8 cellular contexts compared by ENCODE assay signal in the genomic region with DNA sequence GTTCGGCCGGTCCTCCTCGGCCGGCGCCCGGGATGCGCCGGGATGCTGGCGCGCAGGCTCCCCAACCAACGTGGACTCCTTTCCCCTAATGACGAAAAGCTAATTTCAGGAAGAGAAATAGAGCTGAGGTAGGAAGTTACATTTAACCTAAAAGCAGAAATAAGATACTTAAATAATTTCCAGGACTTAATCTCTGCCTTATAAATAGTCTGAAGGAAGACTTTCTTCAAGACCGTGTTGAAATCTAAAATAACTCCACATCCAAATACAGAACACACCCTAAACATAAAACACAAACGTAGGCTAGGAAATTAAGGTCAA. TPM values are rescaled to one million over a fixed set of nuclear protein-coding genes. Genes with fewer than 3 reads are reported as not detected.
DNase-seq lines count a peak whose midpoint lies in the region; ATAC-seq and TF ChIP-seq lines count a peak whose summit lies in the region.

No MANE protein-coding gene starts in this region.

- H3K4me2 ChIP-seq in BLaER1, result peak overlapping the region; percentile 74
- peak overlapping the region; percentile 69 for H3K4me2 ChIP-seq in KMS-11

- H3K4me1 ChIP-seq in BLaER1 (peaks cover 44% of the 10 kb centered on the region), KMS-11 (ENCODE audit: low read depth, poor library complexity, severe bottlenecking) (peaks cover 51% of the 10 kb centered on the region)
- peaks cover 53 to 54% of the 10 kb centered on the region in 2 donors for H3K4me1 ChIP-seq in naive thymus-derived CD4-positive, alpha-beta T cell (ENCODE audit: control insufficient read depth in 2 of 2, insufficient read depth in 2 of 2, low read length in 2 of 2)

- no peak for ATAC-seq in naive thymus-derived CD4-positive, alpha-beta T cell
- no peak for ATAC-seq in GM21786 (IDR thresholded peaks at IDR 0.05; ENCODE audit: unreplicated experiment)

- peaks cover 53% of the 10 kb centered on the region for H3K4me1 Mint-ChIP-seq in chondrocyte (ENCODE audit: low read depth)
- H3K4me1 Mint-ChIP-seq in naive thymus-derived CD4-positive, alpha-beta T cell, result peaks cover 44 to 76% (median 69%) of the 10 kb centered on the region in 7 donors

- intact Hi-C loops in naive thymus-derived CD4-positive, alpha-beta T cell (cut with micrococcal nuclease), result loop anchor here (2.0 to 10.0 kb wide), 4 partner anchors 16 to 570 kb away; partner anchors contain the start of gene MAN1A1 (in 1 of the 2)

- peak overlapping the region; percentile 98 for H3K27ac ChIP-seq in BLaER1
- H3K27ac ChIP-seq in KMS-11, result peak overlapping the region; percentile 91
- H3K27ac ChIP-seq in naive thymus-derived CD4-positive, alpha-beta T cell (ENCODE audit: low read depth, low read length), result peak overlapping the region; percentile 91

- H3K27ac Mint-ChIP-seq in chondrocyte (ENCODE audit: unreplicated experiment), result peak overlapping the region; percentile 93
- peak overlapping the region; percentile 68 to 93 (median 84) for H3K27ac Mint-ChIP-seq in naive thymus-derived CD4-positive, alpha-beta T cell

- DNase-seq in chondrocyte (ENCODE audit: low spot score) (no peak), T1000 (lab: John Stamatoyannopoulos, UW) (no peak), islet precursor cell (no peak)
- DNase-seq in naive thymus-derived CD4-positive, alpha-beta T cell, result no peak
- no peak for DNase-seq in stimulated activated CD4-positive, alpha-beta T cell treated with anti-CD3 and anti-CD28 coated beads, Interleukin-15, amount 100 ng/mL, for 24 hours

- peaks cover 60% of the 10 kb centered on the region for H3K79me2 ChIP-seq in KMS-11 (ENCODE audit: insufficient read depth, low read depth)

- H3K36me3 ChIP-seq in BLaER1 (peaks cover 29% of the 10 kb centered on the region), KMS-11 (ENCODE audit: insufficient read depth) (no peaks in the 10 kb centered on the region)
- H3K36me3 ChIP-seq in naive thymus-derived CD4-positive, alpha-beta T cell (ENCODE audit: control insufficient read depth in 2 of 3, insufficient read depth in 3 of 3, low read length in 3 of 3), result peaks cover 0 to 10% (median 0%) of the 10 kb centered on the region in 3 experiments

- peak overlapping the region; percentile 99 for H3K9ac ChIP-seq in BLaER1
- H3K9ac ChIP-seq in KMS-11, result peak overlapping the region; percentile 94

- H3K36me3 Mint-ChIP-seq in chondrocyte (ENCODE audit: low read depth), result peaks cover 14% of the 10 kb centered on the region
- H3K36me3 Mint-ChIP-seq in naive thymus-derived CD4-positive, alpha-beta T cell, result peaks cover 0 to 19% (median 13%) of the 10 kb centered on the region in 5 donors

- TF ChIP-seq CTCF in KMS-11 (conservative IDR thresholded peaks at IDR 0.05; ENCODE audit: low read depth, low read length) (no peak), chondrocyte (IDR thresholded peaks at IDR 0.05) (no peak)

- H3K4me3 Mint-ChIP-seq in chondrocyte (ENCODE audit: unreplicated experiment), result peak overlapping the region; percentile 87
- H3K4me3 Mint-ChIP-seq in naive thymus-derived CD4-positive, alpha-beta T cell, result peak overlapping the region; percentile 77 to 97 (median 88)

- no peak overlapping the region for H2AFZ ChIP-seq in KMS-11 (ENCODE audit: low read depth)

- POLR2A ChIA-PET in naive thymus-derived CD4-positive, alpha-beta T cell (lab: Charles Lee), result interaction anchor here (0.7 to 7.9 kb wide), 18 partner anchors 9 to 340 kb away, joined by 3 to 55 read pairs (median 8); partner anchors contain the start of gene MCM9

- CTCF ChIA-PET in naive thymus-derived CD4-positive, alpha-beta T cell (lab: Charles Lee), result interaction anchor here (0.6 to 1.2 kb wide), 3 partner anchors 11 to 158 kb away, joined by 3 to 5 read pairs (median 3); no protein-coding TSS in a partner anchor

- H4K20me1 ChIP-seq in BLaER1, result peaks cover 55% of the 10 kb centered on the region
- no peaks in the 10 kb centered on the region for H4K20me1 ChIP-seq in KMS-11 (ENCODE audit: insufficient read depth)

- no peaks in the 10 kb centered on the region for H3K27me3 Mint-ChIP-seq in chondrocyte (ENCODE audit: low read depth)
- peaks cover 0 to 2% (median 0%) of the 10 kb centered on the region in 5 donors for H3K27me3 Mint-ChIP-seq in naive thymus-derived CD4-positive, alpha-beta T cell

- H3K9me3 ChIP-seq in BLaER1, result no peaks in the 10 kb centered on the region
- H3K9me3 ChIP-seq in naive thymus-derived CD4-positive, alpha-beta T cell (ENCODE audit: control insufficient read depth in 2 of 3, low read length in 3 of 3), result no peaks in the 10 kb centered on the region

- H3K4me3 ChIP-seq in BLaER1 (peak overlapping the region; percentile 95), KMS-11 (IDR thresholded peaks at IDR 0.05; ENCODE audit: insufficient read depth, low read depth, low read length) (no peak overlapping the region)
- H3K4me3 ChIP-seq in naive thymus-derived CD4-positive, alpha-beta T cell (ENCODE audit: low read length), result peak overlapping the region; percentile 77

- no peaks in the 10 kb centered on the region for H3K9me3 Mint-ChIP-seq in chondrocyte (ENCODE audit: low read depth)
- peaks cover 0 to 2% (median 0%) of the 10 kb centered on the region in 11 donors for H3K9me3 Mint-ChIP-seq in naive thymus-derived CD4-positive, alpha-beta T cell

- H3K27me3 ChIP-seq in BLaER1, result no peaks in the 10 kb centered on the region
- H3K27me3 ChIP-seq in KMS-11 (ENCODE audit: insufficient read depth, low read depth), result no peaks in the 10 kb centered on the region
- H3K27me3 ChIP-seq in naive thymus-derived CD4-positive, alpha-beta T cell (ENCODE audit: control insufficient read depth in 2 of 2, insufficient read depth in 2 of 2, low read length in 2 of 2), result no peaks in the 10 kb centered on the region

RNA-seq across cellular contexts. Expression of gene ASF1A, which starts 1.2 kb away (rescaled TPM):
- total RNA-seq in chondrocyte, result 18.5 to 28.6 TPM (median 18.7 TPM) in 3 replicates
- 10 to 100 TPM; 16.5 to 63.9 (median 35.7) TPM for total RNA-seq in naive thymus-derived CD4-positive, alpha-beta T cell
- polyA plus RNA-seq in naive thymus-derived CD4-positive, alpha-beta T cell, result 10 to 100 TPM; 48.5 to 56.5 TPM

RNA-seq across cellular contexts. Expression of gene MCM9, which starts 39.8 kb away (rescaled TPM):
- 9.9 to 14.1 TPM (median 11.1 TPM) in 3 replicates for total RNA-seq in chondrocyte
- total RNA-seq in naive thymus-derived CD4-positive, alpha-beta T cell, result 10 to 100 TPM; 21.8 to 33.7 (median 31.1) TPM
- 10 to 100 TPM; 12.1 to 16.0 TPM for polyA plus RNA-seq in naive thymus-derived CD4-positive, alpha-beta T cell
